ENCODE assay signal across 8 cellular contexts in genomic region chr16:81889896-81890634, GRCh38.
DNase-seq lines count a peak whose midpoint lies in the region; ATAC-seq and TF ChIP-seq lines count a peak whose summit lies in the region.

No MANE protein-coding gene starts in this region.

- POLR2A ChIA-PET in HEK293T (lab: Yijun Ruan, JAX): no interaction called here
- POLR2A ChIA-PET in naive thymus-derived CD4-positive, alpha-beta T cell (lab: Charles Lee): no interaction called here

- no peak overlapping the region for H3K27ac Mint-ChIP-seq in activated CD8-positive, alpha-beta memory T cell treated with anti-CD3 and anti-CD28 coated beads, Interleukin-2, amount 10 ng/mL, durations not matched to agents 7 days and 5 days
- no peak overlapping the region for H3K27ac Mint-ChIP-seq in naive thymus-derived CD4-positive, alpha-beta T cell
- no peak overlapping the region for H3K27ac Mint-ChIP-seq in stimulated activated naive CD8-positive, alpha-beta T cell treated with anti-CD3 and anti-CD28 coated beads, Interleukin-15, amount 100 ng/mL, for 72 hours

- CTCF ChIA-PET in HEK293T (lab: Yijun Ruan, JAX): interaction anchor here (0.5 to 1.9 kb wide), 4 partner anchors 12 to 566 kb away, joined by 3 to 5 read pairs (median 4); no protein-coding TSS in a partner anchor
- CTCF ChIA-PET in activated CD8-positive, alpha-beta memory T cell treated with anti-CD3 and anti-CD28 coated beads, Interleukin-2, amount 10 ng/mL, durations not matched to agents 7 days and 5 days (lab: Charles Lee): interaction anchor here (1.0 to 8.3 kb wide), 6 partner anchors 14 to 854 kb away, joined by 3 to 70 read pairs (median 3); partner anchors contain the start of gene ATMIN
- CTCF ChIA-PET in naive thymus-derived CD4-positive, alpha-beta T cell (lab: Charles Lee): interaction anchor here (0.6 to 1.9 kb wide), 3 partner anchors 16 to 340 kb away, joined by 3 to 8 read pairs (median 5); no protein-coding TSS in a partner anchor

- H3K27me3 Mint-ChIP-seq in activated CD8-positive, alpha-beta memory T cell treated with anti-CD3 and anti-CD28 coated beads, Interleukin-2, amount 10 ng/mL, durations not matched to agents 7 days and 5 days: no peaks in the 10 kb centered on the region
- H3K27me3 Mint-ChIP-seq in naive thymus-derived CD4-positive, alpha-beta T cell: peaks cover 0 to 4% (median 0%) of the 10 kb centered on the region in 5 donors
- no peaks in the 10 kb centered on the region for H3K27me3 Mint-ChIP-seq in stimulated activated naive CD8-positive, alpha-beta T cell treated with anti-CD3 and anti-CD28 coated beads, Interleukin-15, amount 100 ng/mL, for 72 hours

- DNase-seq in DMS114 treated with DMSO at 0.1 percent for 48 hours (lab: John Stamatoyannopoulos, UW; ENCODE audit: unreplicated experiment) (peak; percentile 53), HEK293T (ENCODE audit: extremely low spot score) (peak; percentile 66), NCI-H82 treated with DMSO at 0.1 percent for 48 hours (lab: John Stamatoyannopoulos, UW; ENCODE audit: unreplicated experiment) (peak; percentile 51), epithelial cell of proximal tubule (ENCODE audit: low read depth) (no peak)
- DNase-seq in activated CD8-positive, alpha-beta memory T cell treated with anti-CD3 and anti-CD28 coated beads, Interleukin-2, amount 10 ng/mL, durations not matched to agents 7 days and 5 days: peak; percentile 77
- peak in 8 of 9 donors; percentile 12 to 59 (median 38) for DNase-seq in naive thymus-derived CD4-positive, alpha-beta T cell
- DNase-seq in stimulated activated naive CD8-positive, alpha-beta T cell treated with anti-CD3 and anti-CD28 coated beads, Interleukin-15, amount 100 ng/mL, for 72 hours: peak; percentile 45 to 57

- peak; percentile 84 for ATAC-seq in activated CD8-positive, alpha-beta memory T cell treated with anti-CD3 and anti-CD28 coated beads, Interleukin-2, amount 10 ng/mL, durations not matched to agents 7 days and 5 days
- peak; percentile 71 for ATAC-seq in naive thymus-derived CD4-positive, alpha-beta T cell
- ATAC-seq in stimulated activated naive CD8-positive, alpha-beta T cell treated with anti-CD3 and anti-CD28 coated beads, Interleukin-15, amount 100 ng/mL, for 72 hours: peak; percentile 77
- no peak for ATAC-seq in GM18867 (IDR thresholded peaks at IDR 0.05; ENCODE audit: unreplicated experiment)

- H3K9me3 ChIP-seq in naive thymus-derived CD4-positive, alpha-beta T cell (ENCODE audit: control insufficient read depth in 2 of 3, low read length in 3 of 3): no peaks in the 10 kb centered on the region

- H3K9me3 Mint-ChIP-seq in activated CD8-positive, alpha-beta memory T cell treated with anti-CD3 and anti-CD28 coated beads, Interleukin-2, amount 10 ng/mL, durations not matched to agents 7 days and 5 days (ENCODE audit: low read depth): no peaks in the 10 kb centered on the region
- H3K9me3 Mint-ChIP-seq in naive thymus-derived CD4-positive, alpha-beta T cell: no peaks in the 10 kb centered on the region
- H3K9me3 Mint-ChIP-seq in stimulated activated naive CD8-positive, alpha-beta T cell treated with anti-CD3 and anti-CD28 coated beads, Interleukin-15, amount 100 ng/mL, for 72 hours: no peaks in the 10 kb centered on the region

- peaks cover 6% of the 10 kb centered on the region for H3K4me1 Mint-ChIP-seq in activated CD8-positive, alpha-beta memory T cell treated with anti-CD3 and anti-CD28 coated beads, Interleukin-2, amount 10 ng/mL, durations not matched to agents 7 days and 5 days
- H3K4me1 Mint-ChIP-seq in naive thymus-derived CD4-positive, alpha-beta T cell: no peaks in the 10 kb centered on the region
- H3K4me1 Mint-ChIP-seq in stimulated activated naive CD8-positive, alpha-beta T cell treated with anti-CD3 and anti-CD28 coated beads, Interleukin-15, amount 100 ng/mL, for 72 hours: no peaks in the 10 kb centered on the region

- no peak overlapping the region for H3K4me3 Mint-ChIP-seq in activated CD8-positive, alpha-beta memory T cell treated with anti-CD3 and anti-CD28 coated beads, Interleukin-2, amount 10 ng/mL, durations not matched to agents 7 days and 5 days
- no peak overlapping the region for H3K4me3 Mint-ChIP-seq in naive thymus-derived CD4-positive, alpha-beta T cell
- H3K4me3 Mint-ChIP-seq in stimulated activated naive CD8-positive, alpha-beta T cell treated with anti-CD3 and anti-CD28 coated beads, Interleukin-15, amount 100 ng/mL, for 72 hours: no peak overlapping the region

- H3K27ac ChIP-seq in naive thymus-derived CD4-positive, alpha-beta T cell (ENCODE audit: low read depth, low read length): no peak overlapping the region

- peak; percentile 98 for TF ChIP-seq CTCF in epithelial cell of proximal tubule (conservative IDR thresholded peaks at IDR 0.05; ENCODE audit: low read depth, low read length)

- intact Hi-C loops in naive thymus-derived CD4-positive, alpha-beta T cell (cut with micrococcal nuclease): loop anchor here (1.0 to 5.0 kb wide), 2 partner anchors 172 to 523 kb away; no protein-coding TSS in a partner anchor

- H3K4me1 ChIP-seq in naive thymus-derived CD4-positive, alpha-beta T cell (ENCODE audit: control insufficient read depth in 2 of 2, insufficient read depth in 2 of 2, low read length in 2 of 2): no peaks in the 10 kb centered on the region

- H3K27me3 ChIP-seq in naive thymus-derived CD4-positive, alpha-beta T cell (ENCODE audit: control insufficient read depth in 2 of 2, insufficient read depth in 2 of 2, low read length in 2 of 2): no peaks in the 10 kb centered on the region

- no peak overlapping the region for H3K4me3 ChIP-seq in epithelial cell of proximal tubule (ENCODE audit: low read depth, low read length)
- H3K4me3 ChIP-seq in naive thymus-derived CD4-positive, alpha-beta T cell (ENCODE audit: low read length): no peak overlapping the region

- H3K36me3 ChIP-seq in naive thymus-derived CD4-positive, alpha-beta T cell (ENCODE audit: control insufficient read depth in 2 of 3, insufficient read depth in 3 of 3, low read length in 3 of 3): no peaks in the 10 kb centered on the region

- peaks cover 18% of the 10 kb centered on the region for H3K36me3 Mint-ChIP-seq in activated CD8-positive, alpha-beta memory T cell treated with anti-CD3 and anti-CD28 coated beads, Interleukin-2, amount 10 ng/mL, durations not matched to agents 7 days and 5 days
- H3K36me3 Mint-ChIP-seq in naive thymus-derived CD4-positive, alpha-beta T cell: no peaks in the 10 kb centered on the region

TF ChIP-seq in HEK293T, 16 proteins besides CTCF, POLR2A, EP300 and RAD21:
- TF ChIP-seq ARNT (IDR thresholded peaks at IDR 0.05) (no peak), LEF1 (IDR thresholded peaks at IDR 0.05; ENCODE audit: borderline replicate concordance) (no peak), FOXM1 (IDR thresholded peaks at IDR 0.05; ENCODE audit: borderline replicate concordance) (no peak), PKNOX1 (IDR thresholded peaks at IDR 0.05) (no peak), HDGF (IDR thresholded peaks at IDR 0.05; ENCODE audit: borderline replicate concordance) (no peak), ZNF384 (IDR thresholded peaks at IDR 0.05) (no peak), SUZ12 (IDR thresholded peaks at IDR 0.05) (no peak)
TF ChIP-seq in HEK293T: peak in this region for 0.
